ENCODE assay signal across 2 cellular contexts in the genomic region with DNA sequence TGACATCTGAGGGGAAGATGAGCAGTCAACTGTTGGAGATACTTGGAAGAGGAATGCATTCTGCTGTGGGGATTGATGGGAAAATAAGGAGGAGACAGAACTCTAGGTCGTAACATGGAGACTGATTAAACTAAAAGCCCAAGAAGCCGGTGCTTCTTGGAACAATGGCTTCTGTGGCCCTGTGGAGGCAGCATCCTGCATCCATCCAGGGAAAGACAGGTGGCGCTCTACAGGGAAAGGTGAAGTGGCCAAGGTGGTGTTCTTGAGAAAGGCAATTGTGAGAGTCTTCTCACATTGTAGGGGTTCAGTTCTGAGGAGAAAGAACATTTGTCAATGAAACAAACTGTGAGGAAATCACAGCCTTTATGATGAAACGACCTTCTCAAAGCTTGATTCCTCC.
TF ChIP-seq lines count a peak whose summit lies in the region.

No MANE protein-coding gene starts in this region.

TF ChIP-seq in GM23338, 12 proteins besides CTCF, POLR2A, EP300 and RAD21 (continued from another document):
- TF ChIP-seq, protein P1, sequence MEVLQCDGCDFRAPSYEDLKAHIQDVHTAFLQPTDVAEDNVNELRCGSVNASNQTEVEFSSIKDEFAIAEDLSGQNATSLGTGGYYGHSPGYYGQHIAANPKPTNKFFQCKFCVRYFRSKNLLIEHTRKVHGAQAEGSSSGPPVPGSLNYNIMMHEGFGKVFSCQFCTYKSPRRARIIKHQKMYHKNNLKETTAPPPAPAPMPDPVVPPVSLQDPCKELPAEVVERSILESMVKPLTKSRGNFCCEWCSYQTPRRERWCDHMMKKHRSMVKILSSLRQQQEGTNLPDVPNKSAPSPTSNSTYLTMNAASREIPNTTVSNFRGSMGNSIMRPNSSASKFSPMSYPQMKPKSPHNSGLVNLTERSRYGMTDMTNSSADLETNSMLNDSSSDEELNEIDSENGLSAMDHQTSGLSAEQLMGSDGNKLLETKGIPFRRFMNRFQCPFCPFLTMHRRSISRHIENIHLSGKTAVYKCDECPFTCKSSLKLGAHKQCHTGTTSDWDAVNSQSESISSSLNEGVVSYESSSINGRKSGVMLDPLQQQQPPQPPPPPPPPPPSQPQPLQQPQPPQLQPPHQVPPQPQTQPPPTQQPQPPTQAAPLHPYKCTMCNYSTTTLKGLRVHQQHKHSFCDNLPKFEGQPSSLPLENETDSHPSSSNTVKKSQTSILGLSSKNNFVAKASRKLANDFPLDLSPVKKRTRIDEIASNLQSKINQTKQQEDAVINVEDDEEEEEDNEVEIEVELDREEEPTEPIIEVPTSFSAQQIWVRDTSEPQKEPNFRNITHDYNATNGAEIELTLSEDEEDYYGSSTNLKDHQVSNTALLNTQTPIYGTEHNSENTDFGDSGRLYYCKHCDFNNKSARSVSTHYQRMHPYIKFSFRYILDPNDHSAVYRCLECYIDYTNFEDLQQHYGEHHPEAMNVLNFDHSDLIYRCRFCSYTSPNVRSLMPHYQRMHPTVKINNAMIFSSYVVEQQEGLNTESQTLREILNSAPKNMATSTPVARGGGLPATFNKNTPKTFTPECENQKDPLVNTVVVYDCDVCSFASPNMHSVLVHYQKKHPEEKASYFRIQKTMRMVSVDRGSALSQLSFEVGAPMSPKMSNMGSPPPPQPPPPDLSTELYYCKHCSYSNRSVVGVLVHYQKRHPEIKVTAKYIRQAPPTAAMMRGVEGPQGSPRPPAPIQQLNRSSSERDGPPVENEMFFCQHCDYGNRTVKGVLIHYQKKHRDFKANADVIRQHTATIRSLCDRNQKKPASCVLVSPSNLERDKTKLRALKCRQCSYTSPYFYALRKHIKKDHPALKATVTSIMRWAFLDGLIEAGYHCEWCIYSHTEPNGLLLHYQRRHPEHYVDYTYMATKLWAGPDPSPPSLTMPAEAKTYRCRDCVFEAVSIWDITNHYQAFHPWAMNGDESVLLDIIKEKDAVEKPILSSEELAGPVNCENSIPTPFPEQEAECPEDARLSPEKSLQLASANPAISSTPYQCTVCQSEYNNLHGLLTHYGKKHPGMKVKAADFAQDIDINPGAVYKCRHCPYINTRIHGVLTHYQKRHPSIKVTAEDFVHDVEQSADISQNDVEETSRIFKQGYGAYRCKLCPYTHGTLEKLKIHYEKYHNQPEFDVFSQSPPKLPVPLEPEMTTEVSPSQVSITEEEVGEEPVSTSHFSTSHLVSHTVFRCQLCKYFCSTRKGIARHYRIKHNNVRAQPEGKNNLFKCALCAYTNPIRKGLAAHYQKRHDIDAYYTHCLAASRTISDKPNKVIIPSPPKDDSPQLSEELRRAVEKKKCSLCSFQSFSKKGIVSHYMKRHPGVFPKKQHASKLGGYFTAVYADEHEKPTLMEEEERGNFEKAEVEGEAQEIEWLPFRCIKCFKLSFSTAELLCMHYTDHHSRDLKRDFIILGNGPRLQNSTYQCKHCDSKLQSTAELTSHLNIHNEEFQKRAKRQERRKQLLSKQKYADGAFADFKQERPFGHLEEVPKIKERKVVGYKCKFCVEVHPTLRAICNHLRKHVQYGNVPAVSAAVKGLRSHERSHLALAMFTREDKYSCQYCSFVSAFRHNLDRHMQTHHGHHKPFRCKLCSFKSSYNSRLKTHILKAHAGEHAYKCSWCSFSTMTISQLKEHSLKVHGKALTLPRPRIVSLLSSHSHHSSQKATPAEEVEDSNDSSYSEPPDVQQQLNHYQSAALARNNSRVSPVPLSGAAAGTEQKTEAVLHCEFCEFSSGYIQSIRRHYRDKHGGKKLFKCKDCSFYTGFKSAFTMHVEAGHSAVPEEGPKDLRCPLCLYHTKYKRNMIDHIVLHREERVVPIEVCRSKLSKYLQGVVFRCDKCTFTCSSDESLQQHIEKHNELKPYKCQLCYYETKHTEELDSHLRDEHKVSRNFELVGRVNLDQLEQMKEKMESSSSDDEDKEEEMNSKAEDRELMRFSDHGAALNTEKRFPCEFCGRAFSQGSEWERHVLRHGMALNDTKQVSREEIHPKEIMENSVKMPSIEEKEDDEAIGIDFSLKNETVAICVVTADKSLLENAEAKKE (CRISPR knock-in tag; IDR thresholded peaks at IDR 0.05) = no peak
- no peak for TF ChIP-seq POLR2AphosphoS5 (IDR thresholded peaks at IDR 0.05; ENCODE audit: low read depth)
- TF ChIP-seq EZH2phosphoT487 (IDR thresholded peaks at IDR 0.05; ENCODE audit: unreplicated experiment) = no peak
- TF ChIP-seq, protein P2, sequence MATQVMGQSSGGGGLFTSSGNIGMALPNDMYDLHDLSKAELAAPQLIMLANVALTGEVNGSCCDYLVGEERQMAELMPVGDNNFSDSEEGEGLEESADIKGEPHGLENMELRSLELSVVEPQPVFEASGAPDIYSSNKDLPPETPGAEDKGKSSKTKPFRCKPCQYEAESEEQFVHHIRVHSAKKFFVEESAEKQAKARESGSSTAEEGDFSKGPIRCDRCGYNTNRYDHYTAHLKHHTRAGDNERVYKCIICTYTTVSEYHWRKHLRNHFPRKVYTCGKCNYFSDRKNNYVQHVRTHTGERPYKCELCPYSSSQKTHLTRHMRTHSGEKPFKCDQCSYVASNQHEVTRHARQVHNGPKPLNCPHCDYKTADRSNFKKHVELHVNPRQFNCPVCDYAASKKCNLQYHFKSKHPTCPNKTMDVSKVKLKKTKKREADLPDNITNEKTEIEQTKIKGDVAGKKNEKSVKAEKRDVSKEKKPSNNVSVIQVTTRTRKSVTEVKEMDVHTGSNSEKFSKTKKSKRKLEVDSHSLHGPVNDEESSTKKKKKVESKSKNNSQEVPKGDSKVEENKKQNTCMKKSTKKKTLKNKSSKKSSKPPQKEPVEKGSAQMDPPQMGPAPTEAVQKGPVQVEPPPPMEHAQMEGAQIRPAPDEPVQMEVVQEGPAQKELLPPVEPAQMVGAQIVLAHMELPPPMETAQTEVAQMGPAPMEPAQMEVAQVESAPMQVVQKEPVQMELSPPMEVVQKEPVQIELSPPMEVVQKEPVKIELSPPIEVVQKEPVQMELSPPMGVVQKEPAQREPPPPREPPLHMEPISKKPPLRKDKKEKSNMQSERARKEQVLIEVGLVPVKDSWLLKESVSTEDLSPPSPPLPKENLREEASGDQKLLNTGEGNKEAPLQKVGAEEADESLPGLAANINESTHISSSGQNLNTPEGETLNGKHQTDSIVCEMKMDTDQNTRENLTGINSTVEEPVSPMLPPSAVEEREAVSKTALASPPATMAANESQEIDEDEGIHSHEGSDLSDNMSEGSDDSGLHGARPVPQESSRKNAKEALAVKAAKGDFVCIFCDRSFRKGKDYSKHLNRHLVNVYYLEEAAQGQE (IDR thresholded peaks at IDR 0.05; ENCODE audit: unreplicated experiment) = no peak
- TF ChIP-seq CREB1 (CRISPR knock-in tag; IDR thresholded peaks at IDR 0.05; ENCODE audit: low read depth) = no peak
- no peak for TF ChIP-seq STAT1 (IDR thresholded peaks at IDR 0.05; ENCODE audit: unreplicated experiment)
- TF ChIP-seq JUNB (IDR thresholded peaks at IDR 0.05; ENCODE audit: unreplicated experiment) = no peak
- no peak for TF ChIP-seq ZNF114 (CRISPR knock-in tag; IDR thresholded peaks at IDR 0.05)
TF ChIP-seq in GM23338: peak in this region for 0.

TF ChIP-seq in SK-N-SH, 30 proteins besides CTCF, POLR2A, EP300 and RAD21 (continued from another document):
- TF ChIP-seq TAF1 (IDR thresholded peaks at IDR 0.05; ENCODE audit: borderline replicate concordance, low read depth, low read length) = no peak
- TF ChIP-seq GABPA (IDR thresholded peaks at IDR 0.05; ENCODE audit: low read depth) = no peak
- TF ChIP-seq TEAD4 (IDR thresholded peaks at IDR 0.05; ENCODE audit: borderline replicate concordance, insufficient read depth) = no peak
- no peak for TF ChIP-seq RFX5 (IDR thresholded peaks at IDR 0.05; ENCODE audit: low read length)
- no peak for TF ChIP-seq RXRA (IDR thresholded peaks at IDR 0.05; ENCODE audit: borderline replicate concordance, low read depth)
- no peak for TF ChIP-seq SMC3 (IDR thresholded peaks at IDR 0.05; ENCODE audit: low read depth, low read length)
- no peak for TF ChIP-seq NRF1 (IDR thresholded peaks at IDR 0.05; ENCODE audit: low read depth, low read length)
- no peak for TF ChIP-seq JUND (IDR thresholded peaks at IDR 0.05)
- no peak for TF ChIP-seq SIN3A (IDR thresholded peaks at IDR 0.05; ENCODE audit: borderline replicate concordance, low read depth, low read length)
- no peak for TF ChIP-seq MXI1 (IDR thresholded peaks at IDR 0.05; ENCODE audit: low read depth, low read length)
- TF ChIP-seq, protein P3, sequence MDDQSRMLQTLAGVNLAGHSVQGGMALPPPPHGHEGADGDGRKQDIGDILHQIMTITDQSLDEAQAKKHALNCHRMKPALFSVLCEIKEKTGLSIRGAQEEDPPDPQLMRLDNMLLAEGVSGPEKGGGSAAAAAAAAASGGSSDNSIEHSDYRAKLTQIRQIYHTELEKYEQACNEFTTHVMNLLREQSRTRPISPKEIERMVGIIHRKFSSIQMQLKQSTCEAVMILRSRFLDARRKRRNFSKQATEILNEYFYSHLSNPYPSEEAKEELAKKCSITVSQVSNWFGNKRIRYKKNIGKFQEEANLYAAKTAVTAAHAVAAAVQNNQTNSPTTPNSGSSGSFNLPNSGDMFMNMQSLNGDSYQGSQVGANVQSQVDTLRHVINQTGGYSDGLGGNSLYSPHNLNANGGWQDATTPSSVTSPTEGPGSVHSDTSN (IDR thresholded peaks at IDR 0.05) = no peak
- TF ChIP-seq, protein P4, sequence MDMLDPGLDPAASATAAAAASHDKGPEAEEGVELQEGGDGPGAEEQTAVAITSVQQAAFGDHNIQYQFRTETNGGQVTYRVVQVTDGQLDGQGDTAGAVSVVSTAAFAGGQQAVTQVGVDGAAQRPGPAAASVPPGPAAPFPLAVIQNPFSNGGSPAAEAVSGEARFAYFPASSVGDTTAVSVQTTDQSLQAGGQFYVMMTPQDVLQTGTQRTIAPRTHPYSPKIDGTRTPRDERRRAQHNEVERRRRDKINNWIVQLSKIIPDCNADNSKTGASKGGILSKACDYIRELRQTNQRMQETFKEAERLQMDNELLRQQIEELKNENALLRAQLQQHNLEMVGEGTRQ (IDR thresholded peaks at IDR 0.05; ENCODE audit: borderline replicate concordance, low read depth, low read length) = no peak
- no peak for TF ChIP-seq TCF12 (IDR thresholded peaks at IDR 0.05)
- no peak for TF ChIP-seq RCOR1 (IDR thresholded peaks at IDR 0.05; ENCODE audit: low read length)
- TF ChIP-seq, protein P5, sequence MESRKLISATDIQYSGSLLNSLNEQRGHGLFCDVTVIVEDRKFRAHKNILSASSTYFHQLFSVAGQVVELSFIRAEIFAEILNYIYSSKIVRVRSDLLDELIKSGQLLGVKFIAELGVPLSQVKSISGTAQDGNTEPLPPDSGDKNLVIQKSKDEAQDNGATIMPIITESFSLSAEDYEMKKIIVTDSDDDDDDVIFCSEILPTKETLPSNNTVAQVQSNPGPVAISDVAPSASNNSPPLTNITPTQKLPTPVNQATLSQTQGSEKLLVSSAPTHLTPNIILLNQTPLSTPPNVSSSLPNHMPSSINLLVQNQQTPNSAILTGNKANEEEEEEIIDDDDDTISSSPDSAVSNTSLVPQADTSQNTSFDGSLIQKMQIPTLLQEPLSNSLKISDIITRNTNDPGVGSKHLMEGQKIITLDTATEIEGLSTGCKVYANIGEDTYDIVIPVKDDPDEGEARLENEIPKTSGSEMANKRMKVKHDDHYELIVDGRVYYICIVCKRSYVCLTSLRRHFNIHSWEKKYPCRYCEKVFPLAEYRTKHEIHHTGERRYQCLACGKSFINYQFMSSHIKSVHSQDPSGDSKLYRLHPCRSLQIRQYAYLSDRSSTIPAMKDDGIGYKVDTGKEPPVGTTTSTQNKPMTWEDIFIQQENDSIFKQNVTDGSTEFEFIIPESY (IDR thresholded peaks at IDR 0.05; ENCODE audit: borderline replicate concordance, low read depth) = no peak
TF ChIP-seq in SK-N-SH: peak in this region for 0.
